ENCODE assay signal across 11 cellular contexts in genomic region chr11:73322111-73322985, GRCh38. TPM values are rescaled to one million over a fixed set of nuclear protein-coding genes. Genes with fewer than 3 reads are reported as not detected.
A peak's percentile ranks its signal among the peaks of the same experiment; 100 is the strongest.
DNase-seq lines count a peak whose midpoint lies in the region; ATAC-seq and TF ChIP-seq lines count a peak whose summit lies in the region.
"Had no signal": no experiment of that assay in that cellular context is flagged by ENCODE, and none has a peak within 500 bp of the region (broad histone marks: within the 10 kb centered on the region; RNA-seq: fewer than 3 reads in every experiment).

No MANE protein-coding gene starts in this region.

- H3K4me1 ChIP-seq in GM23338 (ENCODE audit: insufficient read depth) (peaks cover 33% of the 10 kb centered on the region), adipocyte (ENCODE audit: control insufficient read depth, insufficient read depth, low read length) (peaks cover 80% of the 10 kb centered on the region), left lung (peaks cover 56 to 82% of the 10 kb centered on the region in 2 donors)

- peak overlapping the region; percentile 82 for H3K9ac ChIP-seq in adipocyte (ENCODE audit: low read length)

- H3F3A ChIP-seq in GM23338 (replicated peaks; ENCODE audit: low read depth): no peaks in the 10 kb centered on the region

- no peaks in the 10 kb centered on the region for H3K9me3 Mint-ChIP-seq in GM23338
- no peaks in the 10 kb centered on the region for H3K9me3 Mint-ChIP-seq in stimulated activated naive B cell treated with anti-CD40 and anti-IgM and Interleukin-4, amounts not matched to agents 10 μg/mL and 1 μg/mL and 100 μg/mL, for 72 hours

- H3K4me3 ChIP-seq in GM23338 (no peak overlapping the region), adipocyte (ENCODE audit: low read length) (peak overlapping the region; percentile 24), left lung (no peak overlapping the region)

- H3K4me1 Mint-ChIP-seq in GM23338: peaks cover 39% of the 10 kb centered on the region
- H3K4me1 Mint-ChIP-seq in stimulated activated naive B cell treated with anti-CD40 and anti-IgM and Interleukin-4, amounts not matched to agents 10 μg/mL and 1 μg/mL and 100 μg/mL, for 72 hours: peaks cover 67 to 88% of the 10 kb centered on the region in 2 donors

- no peak overlapping the region for H2AFZ ChIP-seq in GM23338

- H3K4me2 ChIP-seq in GM23338: peak overlapping the region; percentile 40; the same call in 1 of the 2 replicates

- H3K36me3 ChIP-seq in GM23338 (ENCODE audit: insufficient read depth) (no peaks in the 10 kb centered on the region), adipocyte (ENCODE audit: control insufficient read depth, insufficient read depth, low read length, severe bottlenecking) (no peaks in the 10 kb centered on the region), left lung (no peaks in the 10 kb centered on the region)

- peak overlapping the region; percentile 16; the same call in 1 of the 3 replicates for H3K4me3 Mint-ChIP-seq in GM23338
- H3K4me3 Mint-ChIP-seq in stimulated activated naive B cell treated with anti-CD40 and anti-IgM and Interleukin-4, amounts not matched to agents 10 μg/mL and 1 μg/mL and 100 μg/mL, for 72 hours: peak overlapping the region; percentile 34 to 71

- H3K27me3 ChIP-seq in GM23338 (ENCODE audit: insufficient read depth) (no peaks in the 10 kb centered on the region), adipocyte (replicated peaks; ENCODE audit: control insufficient read depth, insufficient read depth, low read length) (no peaks in the 10 kb centered on the region), left lung (no peaks in the 10 kb centered on the region)

- 0 out of 3 replicates have a peak, but pooled peaks cover 3% of the 10 kb centered on the region for H3K36me3 Mint-ChIP-seq in GM23338 (ENCODE audit: low read depth)
- H3K36me3 Mint-ChIP-seq in stimulated activated naive B cell treated with anti-CD40 and anti-IgM and Interleukin-4, amounts not matched to agents 10 μg/mL and 1 μg/mL and 100 μg/mL, for 72 hours: peaks cover 46 to 64% of the 10 kb centered on the region in 2 donors

- H4K20me1 ChIP-seq in GM23338 (replicated peaks; ENCODE audit: insufficient read depth): no peaks in the 10 kb centered on the region; the same call in none of the 2 replicates

- intact Hi-C loops in left lung (cut with DNase I): no loop called here

- no peak overlapping the region; the same call in 1 of the 2 replicates for H3K27ac ChIP-seq in GM23338 (ENCODE audit: low read depth)
- peak overlapping the region; percentile 53 to 83 for H3K27ac ChIP-seq in left lung

- ATAC-seq in GM23338 (no peak), left lung (no peak), GM21737 (IDR thresholded peaks at IDR 0.05; ENCODE audit: unreplicated experiment) (no peak), HG03457 (IDR thresholded peaks at IDR 0.05; ENCODE audit: unreplicated experiment) (no peak)
- ATAC-seq in stimulated activated naive B cell treated with anti-CD40 and anti-IgM and Interleukin-4, amounts not matched to agents 10 μg/mL and 1 μg/mL and 100 μg/mL, for 72 hours (replicated peaks): peak; percentile 88 to 90

- H3K9me3 ChIP-seq in adipocyte (ENCODE audit: control insufficient read depth, low read length) (no peaks in the 10 kb centered on the region), left lung (no peaks in the 10 kb centered on the region)

- peaks cover 5% of the 10 kb centered on the region; the same call in 1 of the 2 replicates for H3K79me2 ChIP-seq in GM23338 (replicated peaks; ENCODE audit: insufficient read depth)

- H3K9me2 ChIP-seq in GM23338 (ENCODE audit: insufficient read depth): no peaks in the 10 kb centered on the region

- DNase-seq in GM23338 (ENCODE audit: low spot score) (no peak), adipocyte (ENCODE audit: low read depth) (peak; percentile 50), left lung (no peak), activated T-cell treated with anti-CD3 and anti-CD28 coated beads for 4 hours (no peak), NOMO-1 (lab: John Stamatoyannopoulos, UW; ENCODE audit: unreplicated experiment in 2 of 2) (no peak)
- peak; percentile 88 for DNase-seq in stimulated activated naive B cell treated with anti-CD40 and anti-IgM and Interleukin-4, amounts not matched to agents 10 μg/mL and 1 μg/mL and 100 μg/mL, for 72 hours
- DNase-seq: activated T-cell treated with anti-CD3 and anti-CD28 coated beads, Interleukin-2, amount 50 U/mL, for 1 hour; erythroblast; occipital lobe had no signal

- no peak overlapping the region for H3K27ac Mint-ChIP-seq in GM23338
- H3K27ac Mint-ChIP-seq in stimulated activated naive B cell treated with anti-CD40 and anti-IgM and Interleukin-4, amounts not matched to agents 10 μg/mL and 1 μg/mL and 100 μg/mL, for 72 hours: peak overlapping the region; percentile 100

- peaks cover 18% of the 10 kb centered on the region for H3K27me3 Mint-ChIP-seq in GM23338 (ENCODE audit: insufficient read depth, low read depth, poor library complexity)
- no peaks in the 10 kb centered on the region for H3K27me3 Mint-ChIP-seq in stimulated activated naive B cell treated with anti-CD40 and anti-IgM and Interleukin-4, amounts not matched to agents 10 μg/mL and 1 μg/mL and 100 μg/mL, for 72 hours

- TF ChIP-seq CTCF in GM23338 (conservative IDR thresholded peaks at IDR 0.05; ENCODE audit: low read depth in 2 of 2): no peak
- TF ChIP-seq CTCF in left lung (IDR thresholded peaks at IDR 0.05): no peak

TF ChIP-seq in GM23338, 12 proteins besides CTCF, POLR2A, EP300 and RAD21 (continues in another document):
- TF ChIP-seq ZNF462 (CRISPR knock-in tag; IDR thresholded peaks at IDR 0.05): no peak
- TF ChIP-seq ZNF114 (CRISPR knock-in tag; IDR thresholded peaks at IDR 0.05): no peak
- TF ChIP-seq CREB1 (CRISPR knock-in tag; IDR thresholded peaks at IDR 0.05; ENCODE audit: low read depth): no peak
- TF ChIP-seq JUNB (IDR thresholded peaks at IDR 0.05; ENCODE audit: unreplicated experiment): no peak
- TF ChIP-seq NANOG (IDR thresholded peaks at IDR 0.05; ENCODE audit: borderline replicate concordance): no peak

RNA-seq across cellular contexts. Expression of gene ARHGEF17, which starts 14.3 kb away (rescaled TPM):
- total RNA-seq in GM23338 (2014; rRNA removed; shearing (Covaris generic)): 11.0 and 15.0 TPM in 2 replicates
- 2.7 and 2.9 TPM in 2 replicates for polyA plus RNA-seq in GM23338 (2016; fragmentation: Nextera tagmentation; extraction: Ambion mirVana)
- 10 to 100 TPM; 56.3 to 69.1 TPM for total RNA-seq in left lung

RNA-seq across cellular contexts. Expression of gene P2RY6, which starts 50.2 kb away (rescaled TPM):
- not detected in 2 replicates for total RNA-seq in GM23338 (2014; rRNA removed; shearing (Covaris generic))
- 0.40 TPM in 1 of 2 replicates, not detected in the other for polyA plus RNA-seq in GM23338 (2016; fragmentation: Nextera tagmentation; extraction: Ambion mirVana)
- 1 to 10 TPM; 2.2 to 4.8 TPM for total RNA-seq in left lung
- total RNA-seq: occipital lobe had no signal

RNA-seq across cellular contexts. Expression of gene RELT, which starts 53.9 kb away (rescaled TPM):
- total RNA-seq in GM23338 (2014; rRNA removed; shearing (Covaris generic)): 6.2 and 6.3 TPM in 2 replicates
- polyA plus RNA-seq in GM23338 (2016; fragmentation: Nextera tagmentation; extraction: Ambion mirVana): 2.0 and 2.1 TPM in 2 replicates
- 10 to 100 TPM; 11.7 to 30.7 TPM for total RNA-seq in left lung

Comparison
In these comparisons a context has a peak if more than half of its experiments do, and no peak if none do; other contexts are left out.
1. ATAC-seq: peak in stimulated activated naive B cell treated with anti-CD40 and anti-IgM and Interleukin-4, amounts not matched to agents 10 μg/mL and 1 μg/mL and 100 μg/mL, for 72 hours (2 of 2); none in GM23338 (single experiment), left lung (single experiment), GM21737 (single experiment) and HG03457 (single experiment).
2. DNase-seq: peak in adipocyte (single experiment) and stimulated activated naive B cell treated with anti-CD40 and anti-IgM and Interleukin-4, amounts not matched to agents 10 μg/mL and 1 μg/mL and 100 μg/mL, for 72 hours (single experiment); none in GM23338 (single experiment), left lung (0 of 2), activated T-cell treated with anti-CD3 and anti-CD28 coated beads for 4 hours (single experiment) and NOMO-1 (0 of 2).